In the genomic region with DNA sequence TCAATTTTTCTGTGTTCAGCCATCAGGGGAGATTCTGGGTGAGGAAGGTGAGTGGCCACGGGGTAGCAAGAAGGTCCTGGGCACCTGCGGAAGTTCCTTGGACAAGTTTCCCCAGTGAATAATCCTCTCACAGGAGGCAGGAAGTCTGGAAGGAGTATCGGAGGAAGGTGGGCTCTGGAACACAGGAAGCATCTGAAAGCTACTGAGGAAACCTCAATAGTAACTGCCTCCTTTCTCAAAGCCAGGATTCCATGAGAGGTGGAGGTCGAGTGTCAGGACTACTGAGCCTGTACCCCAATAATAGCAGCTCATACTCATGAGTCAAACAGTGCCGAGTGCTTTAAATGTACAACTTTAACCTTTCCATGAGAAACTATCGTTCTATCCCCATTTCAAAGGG, we compare ENCODE assay signal across 19 cellular contexts.
A peak's percentile ranks its signal among the peaks of the same experiment; 100 is the strongest.
DNase-seq lines count a peak whose midpoint lies in the region; ATAC-seq and TF ChIP-seq lines count a peak whose summit lies in the region.
"Had no signal": no experiment of that assay in that cellular context is flagged by ENCODE, and none has a peak within 500 bp of the region (broad histone marks: within the 10 kb centered on the region; RNA-seq: fewer than 3 reads in every experiment).

No MANE protein-coding gene starts in this region.

- H3K36me3 ChIP-seq in DND-41 (ENCODE audit: insufficient read depth, low read length): peaks cover 61% of the 10 kb centered on the region
- peaks cover 0 to 4% (median 0%) of the 10 kb centered on the region in 3 experiments for H3K36me3 ChIP-seq in naive thymus-derived CD4-positive, alpha-beta T cell (ENCODE audit: control insufficient read depth in 2 of 3, insufficient read depth in 3 of 3, low read length in 3 of 3)
- H3K36me3 ChIP-seq: Peyer's patch had no signal

- POLR2A ChIA-PET in naive thymus-derived CD4-positive, alpha-beta T cell (lab: Charles Lee): interaction anchor here (0.9 to 2.7 kb wide), 4 partner anchors 19 to 120 kb away, joined by 3 to 6 read pairs (median 4); no protein-coding TSS in a partner anchor

- H3K9me3 Mint-ChIP-seq in T-helper 1 cell treated with Interleukin-12 subunit alpha and Interleukin-12 subunit beta and Interleukin-4 antibody, amounts not matched to agents 30 μg/mL and 1 μg/mL, for 36 hours: peaks cover 21% of the 10 kb centered on the region
- peaks cover 16% of the 10 kb centered on the region for H3K9me3 Mint-ChIP-seq in activated naive CD8-positive, alpha-beta T cell treated with anti-CD3 and anti-CD28 coated beads for 36 hours
- H3K9me3 Mint-ChIP-seq in naive thymus-derived CD4-positive, alpha-beta T cell: peaks cover 0 to 15% (median 0%) of the 10 kb centered on the region in 11 donors
- H3K9me3 Mint-ChIP-seq: effector memory CD8-positive, alpha-beta T cell had no signal

- H3K9me3 ChIP-seq in DND-41 (ENCODE audit: insufficient read depth, low read length, severe bottlenecking): no peaks in the 10 kb centered on the region
- H3K9me3 ChIP-seq in naive thymus-derived CD4-positive, alpha-beta T cell (ENCODE audit: control insufficient read depth in 2 of 3, low read length in 3 of 3): no peaks in the 10 kb centered on the region
- H3K9me3 ChIP-seq: Peyer's patch, tibial artery had no signal

- peaks cover 95% of the 10 kb centered on the region for H3K4me1 Mint-ChIP-seq in T-helper 1 cell treated with Interleukin-12 subunit alpha and Interleukin-12 subunit beta and Interleukin-4 antibody, amounts not matched to agents 30 μg/mL and 1 μg/mL, for 36 hours (ENCODE audit: low read depth)
- H3K4me1 Mint-ChIP-seq in activated naive CD8-positive, alpha-beta T cell treated with anti-CD3 and anti-CD28 coated beads for 36 hours: peaks cover 95% of the 10 kb centered on the region
- peaks cover 50 to 99% (median 95%) of the 10 kb centered on the region in 7 donors for H3K4me1 Mint-ChIP-seq in naive thymus-derived CD4-positive, alpha-beta T cell

- CTCF ChIA-PET in naive thymus-derived CD4-positive, alpha-beta T cell (lab: Charles Lee): interaction anchor here (1.0 kb wide), 1 partner anchor 50 kb away, joined by 4 read pairs; no protein-coding TSS in a partner anchor

- H3K4me1 ChIP-seq in DND-41 (ENCODE audit: insufficient read depth, low read length): peaks cover 53% of the 10 kb centered on the region
- H3K4me1 ChIP-seq in naive thymus-derived CD4-positive, alpha-beta T cell (ENCODE audit: control insufficient read depth in 2 of 2, insufficient read depth in 2 of 2, low read length in 2 of 2): peaks cover 28 to 68% of the 10 kb centered on the region in 2 donors

- peak overlapping the region; percentile 48; the same call in 1 of the 2 replicates for H3K4me2 ChIP-seq in DND-41 (ENCODE audit: insufficient read depth, low read length)

- H3K27me3 Mint-ChIP-seq in T-helper 1 cell treated with Interleukin-12 subunit alpha and Interleukin-12 subunit beta and Interleukin-4 antibody, amounts not matched to agents 30 μg/mL and 1 μg/mL, for 36 hours (ENCODE audit: low read depth): no peaks in the 10 kb centered on the region
- no peaks in the 10 kb centered on the region for H3K27me3 Mint-ChIP-seq in activated naive CD8-positive, alpha-beta T cell treated with anti-CD3 and anti-CD28 coated beads for 36 hours
- no peaks in the 10 kb centered on the region for H3K27me3 Mint-ChIP-seq in naive thymus-derived CD4-positive, alpha-beta T cell
- H3K27me3 Mint-ChIP-seq: effector memory CD8-positive, alpha-beta T cell had no signal

- H3K27ac ChIP-seq in DND-41 (ENCODE audit: low read length): peak overlapping the region; percentile 98
- H3K27ac ChIP-seq in naive thymus-derived CD4-positive, alpha-beta T cell (ENCODE audit: low read depth, low read length): peak overlapping the region; percentile 56
- H3K27ac ChIP-seq: 22Rv1, GM23248, tibial artery had no signal

- no peak for ATAC-seq in DND-41 (ENCODE audit: insufficient read depth, low read depth)
- no peak for ATAC-seq in naive thymus-derived CD4-positive, alpha-beta T cell
- ATAC-seq in GM21619 (IDR thresholded peaks at IDR 0.05; ENCODE audit: unreplicated experiment): no peak
- no peak for ATAC-seq in GM18873 (IDR thresholded peaks at IDR 0.05; ENCODE audit: low FRiP score, unreplicated experiment)
- ATAC-seq in left colon: no peak
- ATAC-seq: effector memory CD8-positive, alpha-beta T cell; SK-N-SH treated with all-trans-retinoic acid at 6 μM for 48 hours had no signal

- no peak overlapping the region for H2AFZ ChIP-seq in DND-41 (ENCODE audit: low read depth, low read length)
- H2AFZ ChIP-seq: GM23248 had no signal

- peak overlapping the region; percentile 64; the same call in 1 of the 2 replicates for H3K9ac ChIP-seq in DND-41 (ENCODE audit: low read depth, low read length)
- H3K9ac ChIP-seq: GM23248 had no signal

- H3K79me2 ChIP-seq in DND-41 (ENCODE audit: insufficient read depth, low read length): peaks cover 49% of the 10 kb centered on the region

- DNase-seq in T-helper 1 cell (no peak), DND-41 (no peak), left colon (no peak)
- DNase-seq in activated naive CD8-positive, alpha-beta T cell treated with anti-CD3 and anti-CD28 coated beads for 36 hours: no peak
- no peak for DNase-seq in naive thymus-derived CD4-positive, alpha-beta T cell
- DNase-seq: activated T-cell treated with anti-CD3 and anti-CD28 coated beads, Interleukin-2, amount 50 U/mL, for 48 hours; aorta; cerebellar nuclear complex; effector memory CD8-positive, alpha-beta T cell; GM23248; NCI-H774; Peyer's patch; spleen; tibial artery had no signal

- H3K27me3 ChIP-seq in DND-41 (ENCODE audit: insufficient read depth, low read length, poor library complexity): no peaks in the 10 kb centered on the region
- no peaks in the 10 kb centered on the region for H3K27me3 ChIP-seq in naive thymus-derived CD4-positive, alpha-beta T cell (ENCODE audit: control insufficient read depth in 2 of 2, insufficient read depth in 2 of 2, low read length in 2 of 2)
- H3K27me3 ChIP-seq: Peyer's patch, spleen, tibial artery had no signal

- H4K20me1 ChIP-seq in DND-41 (ENCODE audit: insufficient read depth, low read length): no peaks in the 10 kb centered on the region

- H3K36me3 Mint-ChIP-seq in T-helper 1 cell treated with Interleukin-12 subunit alpha and Interleukin-12 subunit beta and Interleukin-4 antibody, amounts not matched to agents 30 μg/mL and 1 μg/mL, for 36 hours (ENCODE audit: low read depth): peaks cover 81% of the 10 kb centered on the region
- peaks cover 94% of the 10 kb centered on the region for H3K36me3 Mint-ChIP-seq in activated naive CD8-positive, alpha-beta T cell treated with anti-CD3 and anti-CD28 coated beads for 36 hours
- peaks cover 0 to 69% (median 18%) of the 10 kb centered on the region in 5 donors for H3K36me3 Mint-ChIP-seq in naive thymus-derived CD4-positive, alpha-beta T cell

- peak overlapping the region; percentile 58 for H3K27ac Mint-ChIP-seq in T-helper 1 cell treated with Interleukin-12 subunit alpha and Interleukin-12 subunit beta and Interleukin-4 antibody, amounts not matched to agents 30 μg/mL and 1 μg/mL, for 36 hours
- H3K27ac Mint-ChIP-seq in activated naive CD8-positive, alpha-beta T cell treated with anti-CD3 and anti-CD28 coated beads for 36 hours: peak overlapping the region; percentile 90
- H3K27ac Mint-ChIP-seq in naive thymus-derived CD4-positive, alpha-beta T cell: peak overlapping the region; percentile 76 to 96 (median 88)

- no peak overlapping the region for H3K4me3 Mint-ChIP-seq in T-helper 1 cell treated with Interleukin-12 subunit alpha and Interleukin-12 subunit beta and Interleukin-4 antibody, amounts not matched to agents 30 μg/mL and 1 μg/mL, for 36 hours
- H3K4me3 Mint-ChIP-seq in activated naive CD8-positive, alpha-beta T cell treated with anti-CD3 and anti-CD28 coated beads for 36 hours: no peak overlapping the region
- peak overlapping the region in 8 of 10 donors; percentile 44 to 85 (median 78) for H3K4me3 Mint-ChIP-seq in naive thymus-derived CD4-positive, alpha-beta T cell

- TF ChIP-seq CTCF in DND-41 (IDR thresholded peaks at IDR 0.05; ENCODE audit: borderline replicate concordance, extremely low read depth, low read length, poor library complexity, severe bottlenecking): no peak

- H3K4me3 ChIP-seq in DND-41 (ENCODE audit: low read depth in 1 of 2, low read length in 2 of 2): no peak overlapping the region
- H3K4me3 ChIP-seq in naive thymus-derived CD4-positive, alpha-beta T cell (ENCODE audit: low read length): no peak overlapping the region
- H3K4me3 ChIP-seq: GM23248, Peyer's patch, spleen, tibial artery had no signal

- intact Hi-C loops in naive thymus-derived CD4-positive, alpha-beta T cell (cut with micrococcal nuclease): loop anchor here (2.0 to 10.0 kb wide), 8 partner anchors 15 to 771 kb away; a partner anchor contains a TSS
- intact Hi-C loops in left colon (cut with DNase I, micrococcal nuclease): no loop called here

Comparison
In these comparisons a context has a peak if more than half of its experiments do, and no peak if none do; other contexts are left out.
1. H3K4me3 Mint-ChIP-seq: peak in naive thymus-derived CD4-positive, alpha-beta T cell (8 of 10); none in T-helper 1 cell treated with Interleukin-12 subunit alpha and Interleukin-12 subunit beta and Interleukin-4 antibody, amounts not matched to agents 30 μg/mL and 1 μg/mL, for 36 hours (single experiment) and activated naive CD8-positive, alpha-beta T cell treated with anti-CD3 and anti-CD28 coated beads for 36 hours (single experiment).
2. intact Hi-C loops: an anchor here in naive thymus-derived CD4-positive, alpha-beta T cell (2.0 to 10.0 kb wide); none called in left colon.
3. Peak in every context shown above with its lines, with median percentiles within 50 percentile points of each other: H3K27ac Mint-ChIP-seq.